1 cellular context compared by ENCODE assay signal in genomic region chr16:87861300-87862099, GRCh38.
TF ChIP-seq lines count a peak whose summit lies in the region.
"Not testable (repeated sequence)": the region's sequence is repeated elsewhere in the genome, so short reads cannot be mapped to it uniquely, and the experiment has no call there.

No MANE protein-coding gene starts in this region.

TF ChIP-seq in HepG2, 621 proteins besides CTCF, POLR2A, EP300 and RAD21 (continued from another document and continues in another):
- TF ChIP-seq, protein P1, sequence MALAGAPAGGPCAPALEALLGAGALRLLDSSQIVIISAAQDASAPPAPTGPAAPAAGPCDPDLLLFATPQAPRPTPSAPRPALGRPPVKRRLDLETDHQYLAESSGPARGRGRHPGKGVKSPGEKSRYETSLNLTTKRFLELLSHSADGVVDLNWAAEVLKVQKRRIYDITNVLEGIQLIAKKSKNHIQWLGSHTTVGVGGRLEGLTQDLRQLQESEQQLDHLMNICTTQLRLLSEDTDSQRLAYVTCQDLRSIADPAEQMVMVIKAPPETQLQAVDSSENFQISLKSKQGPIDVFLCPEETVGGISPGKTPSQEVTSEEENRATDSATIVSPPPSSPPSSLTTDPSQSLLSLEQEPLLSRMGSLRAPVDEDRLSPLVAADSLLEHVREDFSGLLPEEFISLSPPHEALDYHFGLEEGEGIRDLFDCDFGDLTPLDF (CRISPR knock-in tag; IDR thresholded peaks at IDR 0.05): 0 out of 2 replicates have a peak, but pooled peaks have one; percentile 1
- peak; percentile 85 to 90; a peak in 3 of 4 replicates for TF ChIP-seq NR2F1 (CRISPR knock-in tag; IDR thresholded peaks at IDR 0.05)
- TF ChIP-seq, protein P2, sequence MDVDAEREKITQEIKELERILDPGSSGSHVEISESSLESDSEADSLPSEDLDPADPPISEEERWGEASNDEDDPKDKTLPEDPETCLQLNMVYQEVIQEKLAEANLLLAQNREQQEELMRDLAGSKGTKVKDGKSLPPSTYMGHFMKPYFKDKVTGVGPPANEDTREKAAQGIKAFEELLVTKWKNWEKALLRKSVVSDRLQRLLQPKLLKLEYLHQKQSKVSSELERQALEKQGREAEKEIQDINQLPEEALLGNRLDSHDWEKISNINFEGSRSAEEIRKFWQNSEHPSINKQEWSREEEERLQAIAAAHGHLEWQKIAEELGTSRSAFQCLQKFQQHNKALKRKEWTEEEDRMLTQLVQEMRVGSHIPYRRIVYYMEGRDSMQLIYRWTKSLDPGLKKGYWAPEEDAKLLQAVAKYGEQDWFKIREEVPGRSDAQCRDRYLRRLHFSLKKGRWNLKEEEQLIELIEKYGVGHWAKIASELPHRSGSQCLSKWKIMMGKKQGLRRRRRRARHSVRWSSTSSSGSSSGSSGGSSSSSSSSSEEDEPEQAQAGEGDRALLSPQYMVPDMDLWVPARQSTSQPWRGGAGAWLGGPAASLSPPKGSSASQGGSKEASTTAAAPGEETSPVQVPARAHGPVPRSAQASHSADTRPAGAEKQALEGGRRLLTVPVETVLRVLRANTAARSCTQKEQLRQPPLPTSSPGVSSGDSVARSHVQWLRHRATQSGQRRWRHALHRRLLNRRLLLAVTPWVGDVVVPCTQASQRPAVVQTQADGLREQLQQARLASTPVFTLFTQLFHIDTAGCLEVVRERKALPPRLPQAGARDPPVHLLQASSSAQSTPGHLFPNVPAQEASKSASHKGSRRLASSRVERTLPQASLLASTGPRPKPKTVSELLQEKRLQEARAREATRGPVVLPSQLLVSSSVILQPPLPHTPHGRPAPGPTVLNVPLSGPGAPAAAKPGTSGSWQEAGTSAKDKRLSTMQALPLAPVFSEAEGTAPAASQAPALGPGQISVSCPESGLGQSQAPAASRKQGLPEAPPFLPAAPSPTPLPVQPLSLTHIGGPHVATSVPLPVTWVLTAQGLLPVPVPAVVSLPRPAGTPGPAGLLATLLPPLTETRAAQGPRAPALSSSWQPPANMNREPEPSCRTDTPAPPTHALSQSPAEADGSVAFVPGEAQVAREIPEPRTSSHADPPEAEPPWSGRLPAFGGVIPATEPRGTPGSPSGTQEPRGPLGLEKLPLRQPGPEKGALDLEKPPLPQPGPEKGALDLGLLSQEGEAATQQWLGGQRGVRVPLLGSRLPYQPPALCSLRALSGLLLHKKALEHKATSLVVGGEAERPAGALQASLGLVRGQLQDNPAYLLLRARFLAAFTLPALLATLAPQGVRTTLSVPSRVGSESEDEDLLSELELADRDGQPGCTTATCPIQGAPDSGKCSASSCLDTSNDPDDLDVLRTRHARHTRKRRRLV (CRISPR knock-in tag; IDR thresholded peaks at IDR 0.05): 0 out of 2 replicates have a peak, but pooled peaks have one; percentile 55
- 0 out of 2 replicates have a peak, but pooled peaks have one; percentile 16 for TF ChIP-seq MZF1 (CRISPR knock-in tag; IDR thresholded peaks at IDR 0.05; ENCODE audit: borderline replicate concordance)
- TF ChIP-seq, protein P3, sequence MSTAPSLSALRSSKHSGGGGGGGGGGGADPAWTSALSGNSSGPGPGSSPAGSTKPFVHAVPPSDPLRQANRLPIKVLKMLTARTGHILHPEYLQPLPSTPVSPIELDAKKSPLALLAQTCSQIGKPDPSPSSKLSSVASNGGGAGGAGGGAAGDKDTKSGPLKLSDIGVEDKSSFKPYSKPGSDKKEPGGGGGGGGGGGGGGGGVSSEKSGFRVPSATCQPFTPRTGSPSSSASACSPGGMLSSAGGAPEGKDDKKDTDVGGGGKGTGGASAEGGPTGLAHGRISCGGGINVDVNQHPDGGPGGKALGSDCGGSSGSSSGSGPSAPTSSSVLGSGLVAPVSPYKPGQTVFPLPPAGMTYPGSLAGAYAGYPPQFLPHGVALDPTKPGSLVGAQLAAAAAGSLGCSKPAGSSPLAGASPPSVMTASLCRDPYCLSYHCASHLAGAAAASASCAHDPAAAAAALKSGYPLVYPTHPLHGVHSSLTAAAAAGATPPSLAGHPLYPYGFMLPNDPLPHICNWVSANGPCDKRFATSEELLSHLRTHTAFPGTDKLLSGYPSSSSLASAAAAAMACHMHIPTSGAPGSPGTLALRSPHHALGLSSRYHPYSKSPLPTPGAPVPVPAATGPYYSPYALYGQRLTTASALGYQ (CRISPR knock-in tag; IDR thresholded peaks at IDR 0.05): peak; percentile 63; the same call in 1 of the 2 replicates
- 0 out of 2 replicates have a peak, but pooled peaks have one; percentile 9 for TF ChIP-seq GMEB1 (CRISPR knock-in tag; IDR thresholded peaks at IDR 0.05; ENCODE audit: borderline replicate concordance)
- 0 out of 2 replicates have a peak, but pooled peaks have one; percentile 29 for TF ChIP-seq NFYC (CRISPR knock-in tag; IDR thresholded peaks at IDR 0.05)
- peak; percentile 18 for TF ChIP-seq ZEB1 (IDR thresholded peaks at IDR 0.05; ENCODE audit: insufficient replicate concordance, low read depth)
- TF ChIP-seq ZBTB33 (CRISPR knock-in tag; IDR thresholded peaks at IDR 0.05): peak; percentile 70
- peak; percentile 85 for TF ChIP-seq PHF21A (CRISPR knock-in tag; IDR thresholded peaks at IDR 0.05)
- peak in 1 of 2 experiments; percentile 54; a peak in 2 of 4 replicates for TF ChIP-seq KLF16 (CRISPR knock-in tag; IDR thresholded peaks at IDR 0.05)
- TF ChIP-seq LCORL, FOXA1 (IDR thresholded peaks at IDR 0.05): not testable (repeated sequence)
- peak; percentile 70 for TF ChIP-seq LCORL (CRISPR knock-in tag; IDR thresholded peaks at IDR 0.05)
- peak; percentile 50; the same call in 1 of the 2 replicates for TF ChIP-seq HNRNPL (IDR thresholded peaks at IDR 0.05; ENCODE audit: low read depth, low read length)
- peak; percentile 37; the same call in 1 of the 2 replicates for TF ChIP-seq ZBTB20 (CRISPR knock-in tag; IDR thresholded peaks at IDR 0.05; ENCODE audit: borderline replicate concordance, low read depth)
- TF ChIP-seq HOXA3 (CRISPR knock-in tag; IDR thresholded peaks at IDR 0.05): peak; percentile 92
- peak; percentile 90 for TF ChIP-seq NCOA2 (CRISPR knock-in tag; IDR thresholded peaks at IDR 0.05)
- peak; percentile 69 for TF ChIP-seq SIX4 (CRISPR knock-in tag; IDR thresholded peaks at IDR 0.05)
- TF ChIP-seq GATAD2A (CRISPR knock-in tag; IDR thresholded peaks at IDR 0.05): peak; percentile 89
- TF ChIP-seq, protein P4, sequence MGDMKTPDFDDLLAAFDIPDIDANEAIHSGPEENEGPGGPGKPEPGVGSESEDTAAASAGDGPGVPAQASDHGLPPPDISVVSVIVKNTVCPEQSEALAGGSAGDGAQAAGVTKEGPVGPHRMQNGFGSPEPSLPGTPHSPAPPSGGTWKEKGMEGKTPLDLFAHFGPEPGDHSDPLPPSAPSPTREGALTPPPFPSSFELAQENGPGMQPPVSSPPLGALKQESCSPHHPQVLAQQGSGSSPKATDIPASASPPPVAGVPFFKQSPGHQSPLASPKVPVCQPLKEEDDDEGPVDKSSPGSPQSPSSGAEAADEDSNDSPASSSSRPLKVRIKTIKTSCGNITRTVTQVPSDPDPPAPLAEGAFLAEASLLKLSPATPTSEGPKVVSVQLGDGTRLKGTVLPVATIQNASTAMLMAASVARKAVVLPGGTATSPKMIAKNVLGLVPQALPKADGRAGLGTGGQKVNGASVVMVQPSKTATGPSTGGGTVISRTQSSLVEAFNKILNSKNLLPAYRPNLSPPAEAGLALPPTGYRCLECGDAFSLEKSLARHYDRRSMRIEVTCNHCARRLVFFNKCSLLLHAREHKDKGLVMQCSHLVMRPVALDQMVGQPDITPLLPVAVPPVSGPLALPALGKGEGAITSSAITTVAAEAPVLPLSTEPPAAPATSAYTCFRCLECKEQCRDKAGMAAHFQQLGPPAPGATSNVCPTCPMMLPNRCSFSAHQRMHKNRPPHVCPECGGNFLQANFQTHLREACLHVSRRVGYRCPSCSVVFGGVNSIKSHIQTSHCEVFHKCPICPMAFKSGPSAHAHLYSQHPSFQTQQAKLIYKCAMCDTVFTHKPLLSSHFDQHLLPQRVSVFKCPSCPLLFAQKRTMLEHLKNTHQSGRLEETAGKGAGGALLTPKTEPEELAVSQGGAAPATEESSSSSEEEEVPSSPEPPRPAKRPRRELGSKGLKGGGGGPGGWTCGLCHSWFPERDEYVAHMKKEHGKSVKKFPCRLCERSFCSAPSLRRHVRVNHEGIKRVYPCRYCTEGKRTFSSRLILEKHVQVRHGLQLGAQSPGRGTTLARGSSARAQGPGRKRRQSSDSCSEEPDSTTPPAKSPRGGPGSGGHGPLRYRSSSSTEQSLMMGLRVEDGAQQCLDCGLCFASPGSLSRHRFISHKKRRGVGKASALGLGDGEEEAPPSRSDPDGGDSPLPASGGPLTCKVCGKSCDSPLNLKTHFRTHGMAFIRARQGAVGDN (CRISPR knock-in tag; IDR thresholded peaks at IDR 0.05): peak; percentile 56
- peak; percentile 73 for TF ChIP-seq ZNF331 (CRISPR knock-in tag; IDR thresholded peaks at IDR 0.05)
- 0 out of 2 replicates have a peak, but pooled peaks have one; percentile 12 for TF ChIP-seq FOXK2 (IDR thresholded peaks at IDR 0.05)
- peak; percentile 41; the same call in 1 of the 2 replicates for TF ChIP-seq SSRP1 (CRISPR knock-in tag; IDR thresholded peaks at IDR 0.05)
- TF ChIP-seq, protein P5, sequence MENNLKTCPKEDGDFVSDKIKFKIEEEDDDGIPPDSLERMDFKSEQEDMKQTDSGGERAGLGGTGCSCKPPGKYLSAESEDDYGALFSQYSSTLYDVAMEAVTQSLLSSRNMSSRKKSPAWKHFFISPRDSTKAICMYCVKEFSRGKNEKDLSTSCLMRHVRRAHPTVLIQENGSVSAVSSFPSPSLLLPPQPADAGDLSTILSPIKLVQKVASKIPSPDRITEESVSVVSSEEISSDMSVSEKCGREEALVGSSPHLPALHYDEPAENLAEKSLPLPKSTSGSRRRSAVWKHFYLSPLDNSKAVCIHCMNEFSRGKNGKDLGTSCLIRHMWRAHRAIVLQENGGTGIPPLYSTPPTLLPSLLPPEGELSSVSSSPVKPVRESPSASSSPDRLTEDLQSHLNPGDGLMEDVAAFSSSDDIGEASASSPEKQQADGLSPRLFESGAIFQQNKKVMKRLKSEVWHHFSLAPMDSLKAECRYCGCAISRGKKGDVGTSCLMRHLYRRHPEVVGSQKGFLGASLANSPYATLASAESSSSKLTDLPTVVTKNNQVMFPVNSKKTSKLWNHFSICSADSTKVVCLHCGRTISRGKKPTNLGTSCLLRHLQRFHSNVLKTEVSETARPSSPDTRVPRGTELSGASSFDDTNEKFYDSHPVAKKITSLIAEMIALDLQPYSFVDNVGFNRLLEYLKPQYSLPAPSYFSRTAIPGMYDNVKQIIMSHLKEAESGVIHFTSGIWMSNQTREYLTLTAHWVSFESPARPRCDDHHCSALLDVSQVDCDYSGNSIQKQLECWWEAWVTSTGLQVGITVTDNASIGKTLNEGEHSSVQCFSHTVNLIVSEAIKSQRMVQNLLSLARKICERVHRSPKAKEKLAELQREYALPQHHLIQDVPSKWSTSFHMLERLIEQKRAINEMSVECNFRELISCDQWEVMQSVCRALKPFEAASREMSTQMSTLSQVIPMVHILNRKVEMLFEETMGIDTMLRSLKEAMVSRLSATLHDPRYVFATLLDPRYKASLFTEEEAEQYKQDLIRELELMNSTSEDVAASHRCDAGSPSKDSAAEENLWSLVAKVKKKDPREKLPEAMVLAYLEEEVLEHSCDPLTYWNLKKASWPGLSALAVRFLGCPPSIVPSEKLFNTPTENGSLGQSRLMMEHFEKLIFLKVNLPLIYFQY (CRISPR knock-in tag; IDR thresholded peaks at IDR 0.05; ENCODE audit: borderline replicate concordance): 0 out of 2 replicates have a peak, but pooled peaks have one; percentile 62
- TF ChIP-seq ZNF430 (CRISPR knock-in tag; IDR thresholded peaks at IDR 0.05): peak; percentile 86
- TF ChIP-seq RCOR2 (CRISPR knock-in tag; IDR thresholded peaks at IDR 0.05): peak; percentile 38; the same call in 1 of the 2 replicates
- TF ChIP-seq FOXA1 (CRISPR knock-in tag; IDR thresholded peaks at IDR 0.05): peak; percentile 48; the same call in 1 of the 2 replicates
- peak; percentile 96 for TF ChIP-seq RXRA (CRISPR knock-in tag; IDR thresholded peaks at IDR 0.05)
- TF ChIP-seq THRA (CRISPR knock-in tag; IDR thresholded peaks at IDR 0.05; ENCODE audit: borderline replicate concordance): peak; percentile 94
- peak; percentile 72; the same call in 1 of the 2 replicates for TF ChIP-seq PITX1 (CRISPR knock-in tag; IDR thresholded peaks at IDR 0.05)
- peak; percentile 29 for TF ChIP-seq HNRNPLL (IDR thresholded peaks at IDR 0.05; ENCODE audit: low read depth, low read length, poor library complexity, severe bottlenecking)
- 0 out of 2 replicates have a peak, but pooled peaks have one; percentile 32 for TF ChIP-seq NRL (CRISPR knock-in tag; IDR thresholded peaks at IDR 0.05; ENCODE audit: borderline replicate concordance)
